Comparison of ENCODE assay signal across 1 cellular context in genomic region chr2:39128919-39129391, GRCh38.
TF ChIP-seq lines count a peak whose summit lies in the region.

No MANE protein-coding gene starts in this region.

TF ChIP-seq in HepG2, 621 proteins besides CTCF, POLR2A, EP300 and RAD21 (continued from another document):
- TF ChIP-seq KAT7 (CRISPR knock-in tag; IDR thresholded peaks at IDR 0.05; ENCODE audit: borderline replicate concordance) (no peak), FOXP1 (IDR thresholded peaks at IDR 0.05) (no peak), FOXP1 (CRISPR knock-in tag; IDR thresholded peaks at IDR 0.05) (peak; percentile 21), HNF1B (CRISPR knock-in tag; IDR thresholded peaks at IDR 0.05) (no peak)
